Comparison of ENCODE assay signal across 14 cellular contexts in genomic region chr1:91891969-91892368, GRCh38. TPM values are rescaled to one million over a fixed set of nuclear protein-coding genes. Genes with fewer than 3 reads are reported as not detected.
DNase-seq lines count a peak whose midpoint lies in the region; ATAC-seq, FAIRE-seq and TF ChIP-seq lines count a peak whose summit lies in the region.
"Had no signal": no experiment of that assay in that cellular context is flagged by ENCODE, and none has a peak within 500 bp of the region (broad histone marks: within the 10 kb centered on the region; RNA-seq: fewer than 3 reads in every experiment).

No MANE protein-coding gene starts in this region.

- POLR2A ChIA-PET in endothelial cell of umbilical vein (lab: Charles Lee) = no interaction called here

- peak overlapping the region; percentile 55 to 83 (median 82) for H3K27ac Mint-ChIP-seq in nephron

- peak overlapping the region; percentile 13 for H3K4me2 ChIP-seq in endothelial cell of umbilical vein (ENCODE audit: insufficient read depth, low read length)

- no TSS peak for BruUV-seq in endothelial cell of umbilical vein (replicated peaks; lab: Mats Ljungman, UMichigan)

- intact Hi-C loops in endothelial cell of umbilical vein (cut with micrococcal nuclease) (no loop called here), posterior cingulate gyrus (cut with DNase I) (no loop called here), ascending aorta (cut with DNase I) (no loop called here)

- H3K27me3 ChIP-seq in endothelial cell of umbilical vein (ENCODE audit: control insufficient read depth in 2 of 2, insufficient read depth in 2 of 2, low read length in 2 of 2) (no peaks in the 10 kb centered on the region), ascending aorta (no peaks in the 10 kb centered on the region)

- no peaks in the 10 kb centered on the region for H3K9me1 ChIP-seq in endothelial cell of umbilical vein (replicated peaks; ENCODE audit: control insufficient read depth, extremely low read depth, insufficient read depth, low read length)

- peaks cover 4% of the 10 kb centered on the region for H3K27me3 Mint-ChIP-seq in nephron (ENCODE audit: low read depth)

- no peak overlapping the region for H3K4me3 ChIP-seq in NB4 (ENCODE audit: low read depth, low read length)
- no peak overlapping the region for H3K4me3 ChIP-seq in endothelial cell of umbilical vein (replicated peaks in 1 of 3; ENCODE audit: insufficient read depth in 1 of 3, low read depth in 1 of 3, low read length in 3 of 3)
- H3K4me3 ChIP-seq in ascending aorta = no peak overlapping the region

- H3K27ac ChIP-seq in endothelial cell of umbilical vein (ENCODE audit: insufficient read depth, low read depth, low read length) (peak overlapping the region; percentile 32), ascending aorta (no peak overlapping the region)

- TF ChIP-seq POLR2A in NB4 (IDR thresholded peaks at IDR 0.05; ENCODE audit: extremely low read depth, insufficient read length) (no peak), endothelial cell of umbilical vein (IDR thresholded peaks at IDR 0.05; ENCODE audit: low read depth, low read length) (no peak)

- H3K36me3 ChIP-seq in endothelial cell of umbilical vein (ENCODE audit: control insufficient read depth in 2 of 2, extremely low read depth in 1 of 2, insufficient read depth in 2 of 2, low read length in 2 of 2) = no peaks in the 10 kb centered on the region
- no peaks in the 10 kb centered on the region for H3K36me3 ChIP-seq in ascending aorta

- dilution Hi-C loops in endothelial cell of umbilical vein (cut with MboI; ENCODE audit: extremely low pct_ligation_motif_present, low sequenced_read_pairs) = no loop called here

- H4K20me1 ChIP-seq in endothelial cell of umbilical vein (replicated peaks; ENCODE audit: control insufficient read depth, extremely low read depth, insufficient read depth, low read length) = no peaks in the 10 kb centered on the region

- TF ChIP-seq CTCF in NB4 (IDR thresholded peaks at IDR 0.05; ENCODE audit: low read depth, low read length) = no peak
- no peak for TF ChIP-seq CTCF in endothelial cell of umbilical vein (IDR thresholded peaks at IDR 0.05; ENCODE audit: extremely low read depth in 1 of 2, insufficient read depth in 1 of 2, low read depth in 1 of 2, low read length in 2 of 2)
- no peak for TF ChIP-seq CTCF in nephron (IDR thresholded peaks at IDR 0.05; ENCODE audit: unreplicated experiment in 3 of 3)
- TF ChIP-seq CTCF in ascending aorta (IDR thresholded peaks at IDR 0.05) = no peak

- CTCF ChIA-PET in endothelial cell of umbilical vein (lab: Charles Lee) = interaction anchor here (1.1 to 1.3 kb wide), 2 partner anchors 9 to 378 kb away, joined by 3 to 4 read pairs; no protein-coding TSS in a partner anchor

- H3K9me3 Mint-ChIP-seq in nephron = no peaks in the 10 kb centered on the region

- FAIRE-seq in endothelial cell of umbilical vein (lab: Jason Lieb, UNC) = peak; percentile 35
- FAIRE-seq: GM18507, HTR-8/SVneo had no signal

- no peaks in the 10 kb centered on the region for H3K9me3 ChIP-seq in endothelial cell of umbilical vein (replicated peaks; ENCODE audit: control insufficient read depth, insufficient read depth, low read length)
- H3K9me3 ChIP-seq in ascending aorta = no peaks in the 10 kb centered on the region

- H2AFZ ChIP-seq in endothelial cell of umbilical vein (ENCODE audit: low read depth, low read length) = peak overlapping the region; percentile 73

- no peak for ATAC-seq in GM19395 (IDR thresholded peaks at IDR 0.05; ENCODE audit: unreplicated experiment)

- no peak overlapping the region for H3K4me3 Mint-ChIP-seq in nephron

- H3K79me2 ChIP-seq in endothelial cell of umbilical vein (ENCODE audit: control insufficient read depth, insufficient read depth, low read length) = no peaks in the 10 kb centered on the region

- H3K4me1 ChIP-seq in endothelial cell of umbilical vein (ENCODE audit: control insufficient read depth, extremely low read depth, insufficient read depth, low read length) (peaks cover 25% of the 10 kb centered on the region), ascending aorta (peaks cover 0 to 4% of the 10 kb centered on the region in 2 donors)

- DNase-seq in EH (ENCODE audit: low read depth) (peak; percentile 62), NB4 (ENCODE audit: low read depth) (peak; percentile 14), endothelial cell of umbilical vein (ENCODE audit: low read depth, low spot score) (no peak), nucleus accumbens (lab: John Stamatoyannopoulos, UW) (no peak), posterior cingulate gyrus (no peak), ascending aorta (ENCODE audit: low spot score in 2 of 2) (no peak)
- DNase-seq: activated CD4-positive, CD25-positive, alpha-beta regulatory T cell; activated effector memory CD4-positive, alpha-beta T cell treated with Interleukin-2 at 50 U/mL for 16 hours; cortex of kidney; NCI-H2081 had no signal

- no peaks in the 10 kb centered on the region for H3K36me3 Mint-ChIP-seq in nephron (ENCODE audit: low read depth)

- no peak overlapping the region for H3K9ac ChIP-seq in endothelial cell of umbilical vein (replicated peaks; ENCODE audit: extremely low read depth, insufficient read depth, low read length)

- peaks cover 15% of the 10 kb centered on the region for H3K4me1 Mint-ChIP-seq in nephron

TF ChIP-seq in endothelial cell of umbilical vein, 7 proteins besides CTCF, POLR2A, EP300 and RAD21:
- TF ChIP-seq FOS (IDR thresholded peaks at IDR 0.05; ENCODE audit: borderline replicate concordance, insufficient read depth, low read length) = peak; percentile 37
- no peak for TF ChIP-seq JUN (IDR thresholded peaks at IDR 0.05; ENCODE audit: borderline replicate concordance, insufficient read depth, insufficient read length, low read depth)
- TF ChIP-seq GATA2 (IDR thresholded peaks at IDR 0.05; ENCODE audit: insufficient read depth, insufficient read length, low read depth, low read length) = no peak
- no peak for TF ChIP-seq MYC (IDR thresholded peaks at IDR 0.05; ENCODE audit: low read depth, low read length)
- TF ChIP-seq EZH2 (IDR thresholded peaks at IDR 0.05; ENCODE audit: borderline replicate concordance, low read depth, low read length, severe bottlenecking) = no peak
- TF ChIP-seq POLR2AphosphoS5 (IDR thresholded peaks at IDR 0.05; ENCODE audit: insufficient read depth, low read depth, low read length) = no peak

RNA-seq across cellular contexts. Expression of gene TGFBR3, which starts 6.0 kb away (rescaled TPM):
- 10.5 and 13.4 TPM in 2 replicates for total RNA-seq in endothelial cell of umbilical vein
- 7.2 and 8.0 TPM in 2 replicates for polyA plus RNA-seq in endothelial cell of umbilical vein
- 4.8 and 5.2 TPM in 2 replicates for polyA plus RNA-seq in endothelial cell of umbilical vein (2011; cell fraction: cytosol; rRNA removed)
- polyA plus RNA-seq in endothelial cell of umbilical vein (2011; cell fraction: nucleus; rRNA removed) = 10.3 and 12.1 TPM in 2 replicates
- polyA plus RNA-seq in endothelial cell of umbilical vein (2012) = 7.4 and 7.5 TPM in 2 replicates
- 32.5 and 37.8 TPM in 2 replicates for polyA minus RNA-seq in endothelial cell of umbilical vein
- 26.7 TPM for polyA minus RNA-seq in endothelial cell of umbilical vein (2011; cell fraction: cytosol; rRNA and poly(A)+ RNA removed)
- polyA minus RNA-seq in endothelial cell of umbilical vein (2011; cell fraction: nucleus; rRNA and poly(A)+ RNA removed) = 33.4 and 41.6 TPM in 2 replicates
- total RNA-seq in ascending aorta = 127 TPM

RNA-seq across cellular contexts. Expression of gene BRDT, which starts 57.2 kb away (rescaled TPM):
- total RNA-seq in endothelial cell of umbilical vein = not detected in 2 replicates
- not detected in 2 replicates for polyA plus RNA-seq in endothelial cell of umbilical vein
- not detected in 2 replicates for polyA plus RNA-seq in endothelial cell of umbilical vein (2011; cell fraction: cytosol; rRNA removed)
- 0.11 TPM in 1 of 2 replicates, not detected in the other for polyA plus RNA-seq in endothelial cell of umbilical vein (2011; cell fraction: nucleus; rRNA removed)
- polyA plus RNA-seq in endothelial cell of umbilical vein (2012) = not detected in 2 replicates
- polyA minus RNA-seq in endothelial cell of umbilical vein = not detected in 2 replicates
- not detected for polyA minus RNA-seq in endothelial cell of umbilical vein (2011; cell fraction: cytosol; rRNA and poly(A)+ RNA removed)
- not detected in 2 replicates for polyA minus RNA-seq in endothelial cell of umbilical vein (2011; cell fraction: nucleus; rRNA and poly(A)+ RNA removed)
- not detected for total RNA-seq in ascending aorta

Comparison
In these comparisons a context has a peak if more than half of its experiments do, and no peak if none do; other contexts are left out.
1. DNase-seq: peak in EH (single experiment) and NB4 (single experiment); none in endothelial cell of umbilical vein (single experiment), nucleus accumbens (0 of 56), posterior cingulate gyrus (0 of 10) and ascending aorta (0 of 2).